Comparison of ENCODE assay signal across 26 cellular contexts in genomic region chr22:36899498-36899897, GRCh38. TPM values are rescaled to one million over a fixed set of nuclear protein-coding genes. Genes with fewer than 3 reads are reported as not detected.
DNase-seq lines count a peak whose midpoint lies in the region; ATAC-seq, FAIRE-seq and TF ChIP-seq lines count a peak whose summit lies in the region.
"Had no signal": no experiment of that assay in that cellular context is flagged by ENCODE, and none has a peak within 500 bp of the region (broad histone marks: within the 10 kb centered on the region; RNA-seq: fewer than 3 reads in every experiment).

No MANE protein-coding gene starts in this region.

- DNase-seq in T-helper 2 cell treated with Interferon-gamma antibody and Interleukin-4, amounts not matched to agents 5 μg/mL and 100 μg/mL, for 36 hours (ENCODE audit: low spot score), result no peak
- no peak for DNase-seq in T-helper 2 cell
- no peak for DNase-seq in GM12892 (ENCODE audit: insufficient read length)
- DNase-seq in suprapubic skin (ENCODE audit: low spot score in 2 of 2), result no peak
- no peak for DNase-seq in GM19240 (ENCODE audit: insufficient read length, low spot score)
- DNase-seq: 8988T; ACHN; BE2C; CD4-positive, alpha-beta T cell; GM23248; HCEC 1CT; IMR-90; MM.1S; NCI-H1417; NCI-H1694 treated with DMSO at 0.1 percent for 48 hours; NCI-H2081; NCI-H2227 treated with DMSO at 0.1 percent for 48 hours; NCI-H526 treated with DMSO at 0.1 percent for 48 hours; SHP77 had no signal

- intact Hi-C loops in dendritic cell treated with granulocyte-macrophage colony-stimulating factor and Interleukin-4, amounts not matched to agents 40 ng/mL and 50 ng/mL, for 4 days (cut with micrococcal nuclease), result no loop called here

- H3K4me1 ChIP-seq in suprapubic skin, result no peaks in the 10 kb centered on the region
- H3K4me1 ChIP-seq: BE2C had no signal

- no peaks in the 10 kb centered on the region for H3K36me3 ChIP-seq in suprapubic skin
- H3K36me3 ChIP-seq: BE2C had no signal

- no peaks in the 10 kb centered on the region for H3K9me3 ChIP-seq in suprapubic skin
- H3K9me3 ChIP-seq: BE2C had no signal

- no peak overlapping the region for H3K4me3 Mint-ChIP-seq in T-helper 2 cell treated with Interferon-gamma antibody and Interleukin-4, amounts not matched to agents 5 μg/mL and 100 μg/mL, for 36 hours
- H3K4me3 Mint-ChIP-seq in dendritic cell treated with granulocyte-macrophage colony-stimulating factor and Interleukin-4, amounts not matched to agents 40 ng/mL and 50 ng/mL, for 4 days, result no peak overlapping the region
- H3K4me3 Mint-ChIP-seq: CD4-positive, alpha-beta T cell had no signal

- no peak for ATAC-seq in HG02763 (IDR thresholded peaks at IDR 0.05; ENCODE audit: unreplicated experiment)

- WGBS in suprapubic skin, result 71% methylated on average over 1 of the region's 1 CpG

- H3K27ac Mint-ChIP-seq in T-helper 2 cell treated with Interferon-gamma antibody and Interleukin-4, amounts not matched to agents 5 μg/mL and 100 μg/mL, for 36 hours, result peak overlapping the region; percentile 65
- peak overlapping the region; percentile 88 for H3K27ac Mint-ChIP-seq in dendritic cell treated with granulocyte-macrophage colony-stimulating factor and Interleukin-4, amounts not matched to agents 40 ng/mL and 50 ng/mL, for 4 days
- H3K27ac Mint-ChIP-seq: CD4-positive, alpha-beta T cell had no signal

- peaks cover 12% of the 10 kb centered on the region for H3K27me3 ChIP-seq in suprapubic skin
- H3K27me3 ChIP-seq: BE2C had no signal

- TF ChIP-seq POLR2A in GM12892 (IDR thresholded peaks at IDR 0.05; ENCODE audit: low read depth, low read length), result no peak
- no peak for TF ChIP-seq POLR2A in suprapubic skin (IDR thresholded peaks at IDR 0.05)

- H3K27me3 Mint-ChIP-seq in T-helper 2 cell treated with Interferon-gamma antibody and Interleukin-4, amounts not matched to agents 5 μg/mL and 100 μg/mL, for 36 hours (ENCODE audit: low read depth), result peaks cover 8% of the 10 kb centered on the region
- H3K27me3 Mint-ChIP-seq in dendritic cell treated with granulocyte-macrophage colony-stimulating factor and Interleukin-4, amounts not matched to agents 40 ng/mL and 50 ng/mL, for 4 days, result peaks cover 6% of the 10 kb centered on the region

- no peak for TF ChIP-seq EP300 in suprapubic skin (IDR thresholded peaks at IDR 0.05)

- peaks cover 15% of the 10 kb centered on the region for H3K36me3 Mint-ChIP-seq in T-helper 2 cell treated with Interferon-gamma antibody and Interleukin-4, amounts not matched to agents 5 μg/mL and 100 μg/mL, for 36 hours (ENCODE audit: low read depth)
- no peaks in the 10 kb centered on the region for H3K36me3 Mint-ChIP-seq in dendritic cell treated with granulocyte-macrophage colony-stimulating factor and Interleukin-4, amounts not matched to agents 40 ng/mL and 50 ng/mL, for 4 days (ENCODE audit: low read depth)

- peak; percentile 38 for FAIRE-seq in GM12892 (lab: Jason Lieb, UNC)
- FAIRE-seq: D721Med had no signal

- peaks cover 29% of the 10 kb centered on the region for H3K9me3 Mint-ChIP-seq in T-helper 2 cell treated with Interferon-gamma antibody and Interleukin-4, amounts not matched to agents 5 μg/mL and 100 μg/mL, for 36 hours
- H3K9me3 Mint-ChIP-seq in dendritic cell treated with granulocyte-macrophage colony-stimulating factor and Interleukin-4, amounts not matched to agents 40 ng/mL and 50 ng/mL, for 4 days, result no peaks in the 10 kb centered on the region

- peak overlapping the region; percentile 9 for H3K27ac ChIP-seq in suprapubic skin
- H3K27ac ChIP-seq: GM23248, KMS-11, RWPE1 had no signal

- no peak for TF ChIP-seq CTCF in suprapubic skin (IDR thresholded peaks at IDR 0.05)

- no peak overlapping the region for H3K4me3 ChIP-seq in suprapubic skin
- H3K4me3 ChIP-seq: GM23248 had no signal

- H3K4me1 Mint-ChIP-seq in T-helper 2 cell treated with Interferon-gamma antibody and Interleukin-4, amounts not matched to agents 5 μg/mL and 100 μg/mL, for 36 hours (ENCODE audit: low read depth), result peaks cover 42% of the 10 kb centered on the region
- peaks cover 77% of the 10 kb centered on the region for H3K4me1 Mint-ChIP-seq in dendritic cell treated with granulocyte-macrophage colony-stimulating factor and Interleukin-4, amounts not matched to agents 40 ng/mL and 50 ng/mL, for 4 days (ENCODE audit: low read depth)

RNA-seq across cellular contexts. Expression of gene CSF2RB, which starts 13.9 kb away (rescaled TPM):
- 14.7 TPM for polyA plus RNA-seq in GM12892 (2012; ENCODE audit: missing spikeins)
- 10 to 100 TPM in 1 of 4 donors, 1 to 10 TPM in 3; 3.9 to 13.6 (median 4.7) TPM for total RNA-seq in suprapubic skin
- total RNA-seq: IMR-90, NCI-H460, SK-MEL-5 had no signal
- polyA plus RNA-seq: IMR-90 had no signal

RNA-seq across cellular contexts. Expression of gene NCF4, which starts 38.7 kb away (rescaled TPM):
- 30.6 TPM for polyA plus RNA-seq in GM12892 (2012; ENCODE audit: missing spikeins)
- total RNA-seq in suprapubic skin, result 1 to 10 TPM; 1.1 to 4.5 (median 3.1) TPM
- total RNA-seq: GM23248, IMR-90, NCI-H460, SK-MEL-5 had no signal
- polyA plus RNA-seq: GM23248, IMR-90 had no signal
